Comparison of ENCODE assay signal across 9 cellular contexts in genomic region chr11:61733120-61733978, GRCh38. TPM values are rescaled to one million over a fixed set of nuclear protein-coding genes. Genes with fewer than 3 reads are reported as not detected.
A peak's percentile ranks its signal among the peaks of the same experiment; 100 is the strongest.
DNase-seq lines count a peak whose midpoint lies in the region; ATAC-seq and TF ChIP-seq lines count a peak whose summit lies in the region.
"Had no signal": no experiment of that assay in that cellular context is flagged by ENCODE, and none has a peak within 500 bp of the region (broad histone marks: within the 10 kb centered on the region; RNA-seq: fewer than 3 reads in every experiment).

No MANE protein-coding gene starts in this region.

- POLR2A ChIA-PET in HEK293T (lab: Yijun Ruan, JAX): interaction anchor here (1.2 to 2.6 kb wide), 2 partner anchors 15 to 50 kb away, joined by 6 to 22 read pairs; no protein-coding TSS in a partner anchor
- POLR2A ChIA-PET in T-cell (lab: Charles Lee): no interaction called here

- H3K9me3 ChIP-seq in heart left ventricle: no peaks in the 10 kb centered on the region
- H3K9me3 ChIP-seq in vagina: no peaks in the 10 kb centered on the region

- H3K4me3 ChIP-seq in heart left ventricle: no peak overlapping the region
- no peak overlapping the region for H3K4me3 ChIP-seq in rectal smooth muscle tissue (ENCODE audit: low read length)
- no peak overlapping the region for H3K4me3 ChIP-seq in vagina

- peak overlapping the region in 4 of 12 donors; percentile 12 to 59 (median 37) for H3K27ac ChIP-seq in heart left ventricle
- peak overlapping the region; percentile 38 for H3K27ac ChIP-seq in rectal smooth muscle tissue (ENCODE audit: low read depth, low read length)
- peak overlapping the region; percentile 72 for H3K27ac ChIP-seq in vagina

- no peaks in the 10 kb centered on the region for H3K27me3 ChIP-seq in heart left ventricle
- H3K27me3 ChIP-seq in rectal smooth muscle tissue (ENCODE audit: control insufficient read depth, insufficient read depth, low read length): no peaks in the 10 kb centered on the region
- no peaks in the 10 kb centered on the region for H3K27me3 ChIP-seq in vagina

- H3K9me3 Mint-ChIP-seq in T-cell: no peaks in the 10 kb centered on the region
- H3K9me3 Mint-ChIP-seq: stimulated activated naive CD8-positive, alpha-beta T cell treated with anti-CD3 and anti-CD28 coated beads, Interleukin-15, Interleukin-2, amounts not matched to agents 100 ng/mL and 50 ng/mL, for 24 hours had no signal

- H3K4me3 Mint-ChIP-seq in T-cell: no peak overlapping the region
- H3K4me3 Mint-ChIP-seq: stimulated activated naive CD8-positive, alpha-beta T cell treated with anti-CD3 and anti-CD28 coated beads, Interleukin-15, Interleukin-2, amounts not matched to agents 100 ng/mL and 50 ng/mL, for 24 hours had no signal

- intact Hi-C loops in heart left ventricle (cut with DNase I): loop anchor here (1.0 to 10.0 kb wide), 7 partner anchors 52 to 259 kb away; partner anchors contain the start of gene DAGLA (in 7 of the 10)
- intact Hi-C loops in vagina (cut with DNase I): loop anchor here (5.0 kb wide), 1 partner anchor 51 kb away; the partner anchor contains the start of gene DAGLA

- TF ChIP-seq POLR2A in heart left ventricle (IDR thresholded peaks at IDR 0.05) (no peak), vagina (IDR thresholded peaks at IDR 0.05) (no peak)

- no peaks in the 10 kb centered on the region for H3K27me3 Mint-ChIP-seq in T-cell
- H3K27me3 Mint-ChIP-seq: stimulated activated naive CD8-positive, alpha-beta T cell treated with anti-CD3 and anti-CD28 coated beads, Interleukin-15, Interleukin-2, amounts not matched to agents 100 ng/mL and 50 ng/mL, for 24 hours had no signal

- peaks cover 2 to 7% (median 4%) of the 10 kb centered on the region in 3 donors for H3K4me1 Mint-ChIP-seq in T-cell

- DNase-seq in GDM1 (lab: John Stamatoyannopoulos, UW) (peak; percentile 62), HEK293T (ENCODE audit: extremely low spot score) (peak; percentile 95), NCI-H1417 (lab: John Stamatoyannopoulos, UW) (peak; percentile 69 to 86 (median 85)), T-cell (peak; percentile 65 to 91 (median 83)), amniotic epithelial cell (ENCODE audit: low read depth) (peak; percentile 71), heart left ventricle (peak; percentile 83 to 93 (median 87)), vagina (ENCODE audit: extremely low spot score in 2 of 2) (no peak)

- H3K36me3 Mint-ChIP-seq in T-cell: no peaks in the 10 kb centered on the region

- ATAC-seq in T-cell (replicated peaks in 1 of 4) (peak; percentile 90 to 99 (median 96)), heart left ventricle (peak; percentile 74 to 90 (median 84))

- CTCF ChIA-PET in HEK293T (lab: Yijun Ruan, JAX) (interaction anchor here (0.6 to 2.0 kb wide), 14 partner anchors 10 to 287 kb away, joined by 3 to 8 read pairs (median 3); no protein-coding TSS in a partner anchor), T-cell (lab: Charles Lee) (interaction anchor here (0.6 to 1.9 kb wide), 13 partner anchors 18 to 375 kb away, joined by 3 to 21 read pairs (median 4); no protein-coding TSS in a partner anchor)

- H3K9ac ChIP-seq in rectal smooth muscle tissue (ENCODE audit: low read length): no peak overlapping the region

- WGBS in heart left ventricle, 4 donors: 22 to 33% (median 25%) methylated on average over 10 to 13 of the region's 13 CpGs

- H3K36me3 ChIP-seq in heart left ventricle (peaks cover 0 to 39% (median 10%) of the 10 kb centered on the region in 9 donors), rectal smooth muscle tissue (ENCODE audit: control insufficient read depth, insufficient read depth, low read length) (peaks cover 13% of the 10 kb centered on the region), vagina (no peaks in the 10 kb centered on the region)

- TF ChIP-seq CTCF in heart left ventricle (IDR thresholded peaks at IDR 0.05) (peak; percentile 98 to 100 (median 99)), vagina (IDR thresholded peaks at IDR 0.05) (peak; percentile 88 to 99 (median 99))

- H3K27ac Mint-ChIP-seq in T-cell: no peak overlapping the region
- H3K27ac Mint-ChIP-seq: stimulated activated naive CD8-positive, alpha-beta T cell treated with anti-CD3 and anti-CD28 coated beads, Interleukin-15, Interleukin-2, amounts not matched to agents 100 ng/mL and 50 ng/mL, for 24 hours had no signal

- H3K4me1 ChIP-seq in heart left ventricle (peaks cover 0 to 27% (median 9%) of the 10 kb centered on the region in 12 donors), rectal smooth muscle tissue (ENCODE audit: control insufficient read depth, insufficient read depth, low read length) (peaks cover 11% of the 10 kb centered on the region), vagina (peaks cover 31% of the 10 kb centered on the region)

TF ChIP-seq in HEK293T, 16 proteins besides CTCF, POLR2A, EP300 and RAD21:
- TF ChIP-seq PKNOX1 (IDR thresholded peaks at IDR 0.05): peak; percentile 80
- TF ChIP-seq CTBP1 (IDR thresholded peaks at IDR 0.05; ENCODE audit: borderline replicate concordance): no peak
- peak; percentile 56; the same call in 1 of the 2 replicates for TF ChIP-seq ARNT (IDR thresholded peaks at IDR 0.05)
TF ChIP-seq in HEK293T: peak in this region for 2.

RNA-seq across cellular contexts. Expression of gene MYRF, which starts 19.1 kb away (rescaled TPM):
- total RNA-seq in T-cell (1 to 10 TPM in 4 of 5 donors, under 1 TPM in 1; 0.95 to 4.9 (median 1.5) TPM), heart left ventricle (10 to 100 TPM in 1 of 9 donors, under 1 TPM in 6, not detected in 2; 0.20 to 41.2 (median 0.32) TPM), vagina (0.25 TPM)
- polyA plus RNA-seq in heart left ventricle: under 1 TPM; 0.11 to 0.18 TPM

RNA-seq across cellular contexts. Expression of gene DAGLA, which starts 53.2 kb away (rescaled TPM):
- 1 to 10 TPM in 1 of 5 donors, under 1 TPM in 4; 0.15 to 1.6 (median 0.23) TPM for total RNA-seq in T-cell
- total RNA-seq in heart left ventricle: 1 to 10 TPM; 2.4 to 5.6 (median 3.8) TPM
- polyA plus RNA-seq in heart left ventricle: 1 to 10 TPM; 2.2 to 3.3 TPM
- total RNA-seq in vagina: 1.5 TPM

RNA-seq across cellular contexts. Expression of gene TMEM258, which starts 59.0 kb away (rescaled TPM):
- total RNA-seq in T-cell: 10 to 100 TPM; 68.1 to 96.0 (median 87.8) TPM
- 100 to 1,000 TPM in 7 of 9 donors, 10 to 100 TPM in 2; 48.0 to 129 (median 103) TPM for total RNA-seq in heart left ventricle
- polyA plus RNA-seq in heart left ventricle: 100 to 1,000 TPM; 119 to 139 TPM
- 47.9 TPM for total RNA-seq in vagina

RNA-seq across cellular contexts. Expression of gene FEN1, which starts 59.4 kb away (rescaled TPM):
- total RNA-seq in T-cell (10 to 100 TPM in 4 of 5 donors, 1 to 10 TPM in 1; 8.5 to 12.6 (median 10.9) TPM), heart left ventricle (10 to 100 TPM in 1 of 9 donors, 1 to 10 TPM in 8; 3.9 to 13.7 (median 6.8) TPM), vagina (9.6 TPM)
- polyA plus RNA-seq in heart left ventricle: 10 to 100 TPM in 1 of 2 donors, 1 to 10 TPM in 1; 2.6 to 11.9 TPM

Comparison
In these comparisons a context has a peak if more than half of its experiments do, and no peak if none do; other contexts are left out.
1. DNase-seq: peak in GDM1 (single experiment), HEK293T (single experiment), NCI-H1417 (3 of 3), T-cell (34 of 34), amniotic epithelial cell (single experiment) and heart left ventricle (5 of 5); none in vagina (0 of 2).